1 cellular context compared by ENCODE assay signal in the genomic region with DNA sequence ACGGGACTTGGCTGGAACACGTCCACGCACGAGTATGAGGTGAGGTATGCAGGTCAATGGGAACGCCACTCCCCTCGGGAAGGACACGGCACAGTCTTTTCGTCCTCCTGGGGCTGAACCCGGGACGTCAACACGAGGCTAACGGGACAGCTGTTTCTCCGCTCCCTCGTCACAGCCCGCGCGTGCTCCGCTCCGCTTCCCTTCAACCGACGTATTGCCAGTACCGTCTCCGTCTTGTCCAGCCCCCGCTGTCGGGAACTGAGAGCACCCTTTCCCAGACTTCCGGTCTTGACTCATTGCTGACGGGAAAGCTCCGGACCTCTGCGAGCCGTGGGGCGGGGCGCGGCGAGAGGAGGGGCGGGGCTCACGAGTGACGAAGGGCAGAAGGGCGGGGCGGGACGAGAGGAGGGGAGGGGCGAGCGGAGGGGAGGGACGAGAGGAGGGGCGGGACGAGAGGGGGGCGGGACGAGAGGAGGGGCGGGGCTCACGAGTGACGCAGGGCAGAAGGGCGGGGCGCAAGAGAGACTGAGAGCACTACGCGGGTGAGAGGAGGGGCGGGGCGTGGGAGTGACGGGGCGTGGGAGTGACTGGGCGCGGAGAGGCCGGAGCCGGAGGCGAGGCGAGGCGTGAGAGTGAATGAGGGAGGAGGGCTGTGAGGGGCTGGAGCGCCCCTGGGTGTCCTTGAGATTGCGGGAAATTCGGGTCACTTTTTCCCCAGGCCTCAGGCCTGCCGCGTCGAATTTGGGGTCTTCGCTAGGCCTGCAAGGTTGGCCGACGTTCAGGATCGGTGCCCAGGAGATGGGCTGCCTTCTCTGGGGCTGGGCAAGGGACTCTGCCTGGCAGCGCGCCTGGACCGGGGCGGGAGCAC.
TF ChIP-seq lines count a peak whose summit lies in the region.

No MANE protein-coding gene starts in this region.

TF ChIP-seq in K562, 482 proteins besides CTCF, POLR2A, EP300 and RAD21 (continued from another document):
- TF ChIP-seq, protein P1, sequence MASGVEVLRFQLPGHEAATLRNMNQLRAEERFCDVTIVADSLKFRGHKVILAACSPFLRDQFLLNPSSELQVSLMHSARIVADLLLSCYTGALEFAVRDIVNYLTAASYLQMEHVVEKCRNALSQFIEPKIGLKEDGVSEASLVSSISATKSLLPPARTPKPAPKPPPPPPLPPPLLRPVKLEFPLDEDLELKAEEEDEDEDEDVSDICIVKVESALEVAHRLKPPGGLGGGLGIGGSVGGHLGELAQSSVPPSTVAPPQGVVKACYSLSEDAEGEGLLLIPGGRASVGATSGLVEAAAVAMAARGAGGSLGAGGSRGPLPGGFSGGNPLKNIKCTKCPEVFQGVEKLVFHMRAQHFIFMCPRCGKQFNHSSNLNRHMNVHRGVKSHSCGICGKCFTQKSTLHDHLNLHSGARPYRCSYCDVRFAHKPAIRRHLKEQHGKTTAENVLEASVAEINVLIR (CRISPR knock-in tag; IDR thresholded peaks at IDR 0.05): peak; percentile 16; the same call in 1 of the 2 replicates
- TF ChIP-seq, protein P2, sequence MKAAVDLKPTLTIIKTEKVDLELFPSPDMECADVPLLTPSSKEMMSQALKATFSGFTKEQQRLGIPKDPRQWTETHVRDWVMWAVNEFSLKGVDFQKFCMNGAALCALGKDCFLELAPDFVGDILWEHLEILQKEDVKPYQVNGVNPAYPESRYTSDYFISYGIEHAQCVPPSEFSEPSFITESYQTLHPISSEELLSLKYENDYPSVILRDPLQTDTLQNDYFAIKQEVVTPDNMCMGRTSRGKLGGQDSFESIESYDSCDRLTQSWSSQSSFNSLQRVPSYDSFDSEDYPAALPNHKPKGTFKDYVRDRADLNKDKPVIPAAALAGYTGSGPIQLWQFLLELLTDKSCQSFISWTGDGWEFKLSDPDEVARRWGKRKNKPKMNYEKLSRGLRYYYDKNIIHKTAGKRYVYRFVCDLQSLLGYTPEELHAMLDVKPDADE (conservative IDR thresholded peaks at IDR 0.05; ENCODE audit: control insufficient read depth, low read depth, low read length): peak; percentile 75
- TF ChIP-seq XRCC4 (IDR thresholded peaks at IDR 0.05; ENCODE audit: extremely low read depth, insufficient read depth, insufficient read length) (no peak), NFATC3 (IDR thresholded peaks at IDR 0.05) (no peak), ZNF707 (CRISPR knock-in tag; conservative IDR thresholded peaks at IDR 0.05) (no peak; the same call in 1 of the 2 replicates), FOXP1 (CRISPR knock-in tag; IDR thresholded peaks at IDR 0.05) (no peak; the same call in 1 of the 2 replicates), ZNF134 (CRISPR knock-in tag; conservative IDR thresholded peaks at IDR 0.05) (0 out of 2 replicates have a peak, but pooled peaks have one; percentile 25), DMBX1 (CRISPR knock-in tag; IDR thresholded peaks at IDR 0.05; ENCODE audit: borderline replicate concordance) (peak; percentile 73; the same call in 1 of the 2 replicates), CBX3 (IDR thresholded peaks at IDR 0.05; ENCODE audit: borderline replicate concordance in 1 of 2, low read length in 2 of 2) (0 out of 3 replicates have a peak, but pooled peaks of 1 of the 2 experiments have one; percentile 48), NR3C1 (CRISPR knock-in tag; IDR thresholded peaks at IDR 0.05) (no peak), ZNF764 (CRISPR knock-in tag; IDR thresholded peaks at IDR 0.05; ENCODE audit: low read depth) (no peak), POLR3G (IDR thresholded peaks at IDR 0.05; ENCODE audit: extremely low read depth, insufficient read length, insufficient replicate concordance) (no peak), POLR2G (IDR thresholded peaks at IDR 0.05; ENCODE audit: low read depth, low read length) (peak; percentile 92), ZFX (CRISPR knock-in tag; IDR thresholded peaks at IDR 0.05) (peak; percentile 86)
